In genomic region chr3:9248232-9249191, GRCh38 we compare ENCODE assay signal across 8 cellular contexts. TPM values are rescaled to one million over a fixed set of nuclear protein-coding genes. Genes with fewer than 3 reads are reported as not detected.
DNase-seq lines count a peak whose midpoint lies in the region; ATAC-seq, FAIRE-seq and TF ChIP-seq lines count a peak whose summit lies in the region.

No MANE protein-coding gene starts in this region.

- DNase-seq in A549 (ENCODE audit: low read depth in 1 of 2, low spot score in 1 of 2) (no peak), GM12892 (ENCODE audit: insufficient read length) (no peak), T-cell (peak in 6 of 34 experiments; percentile 5 to 19 (median 12)), glutamatergic neuron (peak; percentile 40), sciatic nerve (ENCODE audit: low spot score) (no peak), HK-2 (ENCODE audit: unreplicated experiment) (no peak), activated gamma-delta T cell treated with Interleukin-2 at 50 U/mL for 16 hours (no peak)

- no peak for TF ChIP-seq EP300 in A549 (IDR thresholded peaks at IDR 0.05)

- TF ChIP-seq RAD21 in A549 (conservative IDR thresholded peaks at IDR 0.05 in 1 of 2, IDR thresholded peaks at IDR 0.05 in 1 of 2), result no peak

- peaks cover 5% of the 10 kb centered on the region; the same call in 1 of the 3 replicates for H3K4me1 ChIP-seq in A549

- intact Hi-C loops in sciatic nerve (cut with DNase I), result no loop called here

- peaks cover 0 to 5% of the 10 kb centered on the region in 2 donors for H3K27me3 Mint-ChIP-seq in T-cell
- H3K27me3 Mint-ChIP-seq in glutamatergic neuron (ENCODE audit: unreplicated experiment), result peaks cover 3% of the 10 kb centered on the region

- no peak for FAIRE-seq in A549 (lab: Jason Lieb, UNC)
- peak; percentile 21 for FAIRE-seq in GM12892 (lab: Jason Lieb, UNC)

- ATAC-seq in A549 (peak in 1 of 2 experiments; percentile 3; a peak in 2 of 6 replicates), T-cell (replicated peaks in 1 of 4) (no peak), sciatic nerve (peak; percentile 27), HG03342 (IDR thresholded peaks at IDR 0.05; ENCODE audit: unreplicated experiment) (no peak)

- H3K4me2 ChIP-seq in A549, result peak overlapping the region; percentile 88

- peak overlapping the region; percentile 86 to 94 (median 87) for H3K4me3 Mint-ChIP-seq in T-cell
- peak overlapping the region; percentile 99 for H3K4me3 Mint-ChIP-seq in glutamatergic neuron (ENCODE audit: unreplicated experiment)

- CTCF ChIA-PET in A549 (lab: Yijun Ruan, JAX) (interaction anchor here (0.6 to 1.9 kb wide), 7 partner anchors 10 to 488 kb away, joined by 3 to 7 read pairs (median 3); no protein-coding TSS in a partner anchor), T-cell (lab: Charles Lee) (interaction anchor here (0.9 to 1.8 kb wide), 3 partner anchors 10 to 114 kb away, joined by 3 to 4 read pairs (median 3); partner anchors contain the start of gene THUMPD3 (in 1 of the 2))

- no peak for TF ChIP-seq POLR2A in A549 (IDR thresholded peaks at IDR 0.05; ENCODE audit: low read length)
- TF ChIP-seq POLR2A in GM12892 (IDR thresholded peaks at IDR 0.05; ENCODE audit: low read depth, low read length), result no peak

- H3K27ac ChIP-seq in A549, result peak overlapping the region in 1 of 2 experiments; percentile 63; a peak in 4 of 6 replicates

- H3K36me3 Mint-ChIP-seq in T-cell, result no peaks in the 10 kb centered on the region
- no peaks in the 10 kb centered on the region for H3K36me3 Mint-ChIP-seq in glutamatergic neuron (ENCODE audit: unreplicated experiment)

- H3K4me3 ChIP-seq in A549, result peak overlapping the region; percentile 48

- peaks cover 25 to 31% (median 27%) of the 10 kb centered on the region in 3 donors for H3K4me1 Mint-ChIP-seq in T-cell
- H3K4me1 Mint-ChIP-seq in glutamatergic neuron (ENCODE audit: low read depth, unreplicated experiment), result peaks cover 29% of the 10 kb centered on the region

- POLR2A ChIA-PET in A549 (lab: Yijun Ruan, JAX), result interaction anchor here (1.3 kb wide), 1 partner anchor 73 kb away, joined by 3 read pairs; no protein-coding TSS in a partner anchor
- POLR2A ChIA-PET in T-cell (lab: Charles Lee), result interaction anchor here in 1 of 2 donors (0.5 kb wide), 1 partner anchor 10 kb away, joined by 3 read pairs; no protein-coding TSS in a partner anchor

- no peaks in the 10 kb centered on the region for H3K9me3 Mint-ChIP-seq in T-cell
- peaks cover 3% of the 10 kb centered on the region for H3K9me3 Mint-ChIP-seq in glutamatergic neuron (ENCODE audit: unreplicated experiment)

- no peaks in the 10 kb centered on the region for H3K9me3 ChIP-seq in A549

- no peak overlapping the region for H3K27ac Mint-ChIP-seq in T-cell
- H3K27ac Mint-ChIP-seq in glutamatergic neuron (ENCODE audit: unreplicated experiment), result peak overlapping the region; percentile 95

- TF ChIP-seq CTCF in A549 (IDR thresholded peaks at IDR 0.05) (no peak), glutamatergic neuron (IDR thresholded peaks at IDR 0.05; ENCODE audit: partially characterized antibody, unreplicated experiment) (no peak)

- 58% methylated on average over 19 of the region's 19 CpGs for WGBS in A549 (ENCODE audit: missing lambda C conversion rate)

TF ChIP-seq in A549, 52 proteins besides CTCF, POLR2A, EP300 and RAD21:
- TF ChIP-seq CHD2 (IDR thresholded peaks at IDR 0.05; ENCODE audit: low read length, partially characterized antibody) (no peak), HOXB5 (CRISPR knock-in tag; IDR thresholded peaks at IDR 0.05) (no peak), E2F6 (IDR thresholded peaks at IDR 0.05; ENCODE audit: borderline replicate concordance, low read depth) (no peak), TP53 (CRISPR knock-in tag; IDR thresholded peaks at IDR 0.05) (no peak), RFX5 (IDR thresholded peaks at IDR 0.05) (no peak), SMC3 (IDR thresholded peaks at IDR 0.05) (no peak), GATA3 (IDR thresholded peaks at IDR 0.05; ENCODE audit: borderline replicate concordance) (no peak), ZSCAN20 (CRISPR knock-in tag; IDR thresholded peaks at IDR 0.05) (no peak), HOXA7 (CRISPR knock-in tag; IDR thresholded peaks at IDR 0.05) (no peak), CBX8 (IDR thresholded peaks at IDR 0.05) (no peak), JUN (IDR thresholded peaks at IDR 0.05) (no peak), HES2 (IDR thresholded peaks at IDR 0.05) (no peak)
- TF ChIP-seq, protein P1, sequence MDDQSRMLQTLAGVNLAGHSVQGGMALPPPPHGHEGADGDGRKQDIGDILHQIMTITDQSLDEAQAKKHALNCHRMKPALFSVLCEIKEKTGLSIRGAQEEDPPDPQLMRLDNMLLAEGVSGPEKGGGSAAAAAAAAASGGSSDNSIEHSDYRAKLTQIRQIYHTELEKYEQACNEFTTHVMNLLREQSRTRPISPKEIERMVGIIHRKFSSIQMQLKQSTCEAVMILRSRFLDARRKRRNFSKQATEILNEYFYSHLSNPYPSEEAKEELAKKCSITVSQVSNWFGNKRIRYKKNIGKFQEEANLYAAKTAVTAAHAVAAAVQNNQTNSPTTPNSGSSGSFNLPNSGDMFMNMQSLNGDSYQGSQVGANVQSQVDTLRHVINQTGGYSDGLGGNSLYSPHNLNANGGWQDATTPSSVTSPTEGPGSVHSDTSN (IDR thresholded peaks at IDR 0.05), result no peak
- TF ChIP-seq, protein P2, sequence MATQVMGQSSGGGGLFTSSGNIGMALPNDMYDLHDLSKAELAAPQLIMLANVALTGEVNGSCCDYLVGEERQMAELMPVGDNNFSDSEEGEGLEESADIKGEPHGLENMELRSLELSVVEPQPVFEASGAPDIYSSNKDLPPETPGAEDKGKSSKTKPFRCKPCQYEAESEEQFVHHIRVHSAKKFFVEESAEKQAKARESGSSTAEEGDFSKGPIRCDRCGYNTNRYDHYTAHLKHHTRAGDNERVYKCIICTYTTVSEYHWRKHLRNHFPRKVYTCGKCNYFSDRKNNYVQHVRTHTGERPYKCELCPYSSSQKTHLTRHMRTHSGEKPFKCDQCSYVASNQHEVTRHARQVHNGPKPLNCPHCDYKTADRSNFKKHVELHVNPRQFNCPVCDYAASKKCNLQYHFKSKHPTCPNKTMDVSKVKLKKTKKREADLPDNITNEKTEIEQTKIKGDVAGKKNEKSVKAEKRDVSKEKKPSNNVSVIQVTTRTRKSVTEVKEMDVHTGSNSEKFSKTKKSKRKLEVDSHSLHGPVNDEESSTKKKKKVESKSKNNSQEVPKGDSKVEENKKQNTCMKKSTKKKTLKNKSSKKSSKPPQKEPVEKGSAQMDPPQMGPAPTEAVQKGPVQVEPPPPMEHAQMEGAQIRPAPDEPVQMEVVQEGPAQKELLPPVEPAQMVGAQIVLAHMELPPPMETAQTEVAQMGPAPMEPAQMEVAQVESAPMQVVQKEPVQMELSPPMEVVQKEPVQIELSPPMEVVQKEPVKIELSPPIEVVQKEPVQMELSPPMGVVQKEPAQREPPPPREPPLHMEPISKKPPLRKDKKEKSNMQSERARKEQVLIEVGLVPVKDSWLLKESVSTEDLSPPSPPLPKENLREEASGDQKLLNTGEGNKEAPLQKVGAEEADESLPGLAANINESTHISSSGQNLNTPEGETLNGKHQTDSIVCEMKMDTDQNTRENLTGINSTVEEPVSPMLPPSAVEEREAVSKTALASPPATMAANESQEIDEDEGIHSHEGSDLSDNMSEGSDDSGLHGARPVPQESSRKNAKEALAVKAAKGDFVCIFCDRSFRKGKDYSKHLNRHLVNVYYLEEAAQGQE (IDR thresholded peaks at IDR 0.05), result no peak

RNA-seq across cellular contexts. Expression of gene SRGAP3, which starts 0.9 kb away (rescaled TPM):
- polyA plus RNA-seq in A549 (2011; rRNA removed) (1.9 and 2.5 TPM in 2 replicates), A549 (2017; fragmentation: RNase III; extraction: RNeasy Plus Mini Kit Qiagen cat#74134 plus additional on column Dnase treatment) (1.2 to 1.6 TPM (median 1.4 TPM) in 3 replicates)
- polyA plus RNA-seq in A549 (2012; cell fraction: cytosol; rRNA removed), result 0.37 and 0.62 TPM in 2 replicates
- 0.77 and 1.1 TPM in 2 replicates for polyA plus RNA-seq in A549 (2012; cell fraction: nucleus; rRNA removed)
- polyA minus RNA-seq in A549 (2011; rRNA and poly(A)+ RNA removed), result 4.8 and 9.5 TPM in 2 replicates
- 7.3 TPM for polyA plus RNA-seq in GM12892 (2012; ENCODE audit: missing spikeins)
- total RNA-seq in T-cell (1 to 10 TPM; 1.4 to 4.4 (median 2.8) TPM), glutamatergic neuron (ENCODE audit: unreplicated experiment) (197 TPM), sciatic nerve (14.4 TPM)

Comparison
In these comparisons a context has a peak if more than half of its experiments do, and no peak if none do; other contexts are left out.
1. RNA of gene SRGAP3, which starts 0.9 kb away (total RNA-seq): 197 TPM in glutamatergic neuron (single experiment); 14.4 TPM in sciatic nerve (single experiment) and 1.4 to 4.4 TPM in T-cell; every median in the first group is over 10 times any median in the second.